In the genomic region with DNA sequence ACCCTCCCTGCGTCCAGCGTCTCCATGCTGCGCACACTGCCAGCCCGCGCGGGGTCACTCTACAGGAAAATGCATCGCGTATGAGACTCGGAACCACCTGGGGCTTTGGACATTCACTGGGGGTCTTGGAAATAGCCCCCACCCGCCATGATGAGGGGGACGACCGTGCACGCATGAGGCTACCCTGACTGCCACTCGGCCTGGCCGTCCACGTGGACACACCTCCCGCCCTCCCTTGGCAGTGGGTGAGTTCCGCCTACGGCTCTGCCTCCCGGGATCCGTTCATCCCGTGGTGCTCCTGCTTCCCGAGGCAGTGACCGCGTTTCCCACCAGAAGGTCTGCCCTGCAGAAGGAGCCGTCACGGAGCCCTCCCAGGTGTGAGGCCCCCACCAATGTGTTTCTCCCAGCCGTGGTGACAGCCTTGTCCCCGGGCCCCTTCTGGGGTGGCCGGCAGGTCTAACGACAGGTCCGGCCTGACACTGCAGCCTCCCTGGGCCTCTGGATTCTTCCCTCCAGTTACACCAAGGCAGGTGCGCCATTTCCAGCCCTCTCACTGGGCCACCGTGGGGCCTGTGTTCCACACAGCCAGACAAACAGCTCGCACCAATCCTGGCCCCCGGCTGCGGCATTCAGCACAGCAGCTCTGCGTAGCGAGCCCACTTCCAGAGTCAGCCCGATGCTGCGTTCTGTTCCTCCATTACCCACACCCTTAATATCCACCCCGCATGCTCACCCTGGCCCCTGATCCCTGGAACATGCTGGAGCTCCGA, we compare ENCODE assay signal across 1 cellular context.
A peak's percentile ranks its signal among the peaks of the same experiment; 100 is the strongest.
TF ChIP-seq lines count a peak whose summit lies in the region.

No MANE protein-coding gene starts in this region.

TF ChIP-seq in HepG2, 621 proteins besides CTCF, POLR2A, EP300 and RAD21:
- TF ChIP-seq, protein P1, sequence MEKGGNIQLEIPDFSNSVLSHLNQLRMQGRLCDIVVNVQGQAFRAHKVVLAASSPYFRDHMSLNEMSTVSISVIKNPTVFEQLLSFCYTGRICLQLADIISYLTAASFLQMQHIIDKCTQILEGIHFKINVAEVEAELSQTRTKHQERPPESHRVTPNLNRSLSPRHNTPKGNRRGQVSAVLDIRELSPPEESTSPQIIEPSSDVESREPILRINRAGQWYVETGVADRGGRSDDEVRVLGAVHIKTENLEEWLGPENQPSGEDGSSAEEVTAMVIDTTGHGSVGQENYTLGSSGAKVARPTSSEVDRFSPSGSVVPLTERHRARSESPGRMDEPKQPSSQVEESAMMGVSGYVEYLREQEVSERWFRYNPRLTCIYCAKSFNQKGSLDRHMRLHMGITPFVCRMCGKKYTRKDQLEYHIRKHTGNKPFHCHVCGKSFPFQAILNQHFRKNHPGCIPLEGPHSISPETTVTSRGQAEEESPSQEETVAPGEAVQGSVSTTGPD (CRISPR knock-in tag; IDR thresholded peaks at IDR 0.05) = no peak
- peak; percentile 46; the same call in 1 of the 2 replicates for TF ChIP-seq EZH2 (conservative IDR thresholded peaks at IDR 0.05; ENCODE audit: low read depth, low read length)
